In the genomic region with DNA sequence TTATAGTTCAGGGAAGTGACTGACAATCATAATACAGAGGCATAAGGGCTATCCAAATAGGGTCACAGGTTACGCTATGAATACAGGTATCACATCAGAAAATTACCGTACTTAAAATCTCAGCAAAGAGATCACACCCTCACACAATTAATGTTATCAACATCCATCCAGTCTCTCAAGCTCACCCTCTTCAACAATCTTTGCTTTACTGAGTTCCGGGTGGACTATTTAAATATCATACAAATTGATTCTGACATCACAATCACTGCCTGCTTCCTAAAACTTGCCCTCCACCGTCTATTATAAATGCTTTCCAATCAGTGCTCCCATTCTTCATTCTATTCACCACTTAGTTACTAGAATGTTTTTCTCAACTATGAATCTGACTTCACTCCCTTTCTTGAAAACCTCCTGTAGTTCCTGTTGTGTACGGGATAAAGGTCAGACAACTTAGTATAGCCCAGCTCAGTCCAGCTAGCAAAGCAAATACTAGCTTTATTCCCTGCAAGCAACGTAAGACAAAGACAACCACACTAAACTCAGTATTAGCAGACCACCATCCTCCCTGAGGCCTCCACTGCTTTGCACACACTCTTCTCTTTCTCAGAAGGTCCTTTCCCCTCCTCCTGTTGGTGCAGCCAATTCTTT, we compare ENCODE assay signal across 1 cellular context.
TF ChIP-seq lines count a peak whose summit lies in the region.

No MANE protein-coding gene starts in this region.

TF ChIP-seq in K562, 482 proteins besides CTCF, POLR2A, EP300 and RAD21 (continued from another document):
- TF ChIP-seq, protein P1, sequence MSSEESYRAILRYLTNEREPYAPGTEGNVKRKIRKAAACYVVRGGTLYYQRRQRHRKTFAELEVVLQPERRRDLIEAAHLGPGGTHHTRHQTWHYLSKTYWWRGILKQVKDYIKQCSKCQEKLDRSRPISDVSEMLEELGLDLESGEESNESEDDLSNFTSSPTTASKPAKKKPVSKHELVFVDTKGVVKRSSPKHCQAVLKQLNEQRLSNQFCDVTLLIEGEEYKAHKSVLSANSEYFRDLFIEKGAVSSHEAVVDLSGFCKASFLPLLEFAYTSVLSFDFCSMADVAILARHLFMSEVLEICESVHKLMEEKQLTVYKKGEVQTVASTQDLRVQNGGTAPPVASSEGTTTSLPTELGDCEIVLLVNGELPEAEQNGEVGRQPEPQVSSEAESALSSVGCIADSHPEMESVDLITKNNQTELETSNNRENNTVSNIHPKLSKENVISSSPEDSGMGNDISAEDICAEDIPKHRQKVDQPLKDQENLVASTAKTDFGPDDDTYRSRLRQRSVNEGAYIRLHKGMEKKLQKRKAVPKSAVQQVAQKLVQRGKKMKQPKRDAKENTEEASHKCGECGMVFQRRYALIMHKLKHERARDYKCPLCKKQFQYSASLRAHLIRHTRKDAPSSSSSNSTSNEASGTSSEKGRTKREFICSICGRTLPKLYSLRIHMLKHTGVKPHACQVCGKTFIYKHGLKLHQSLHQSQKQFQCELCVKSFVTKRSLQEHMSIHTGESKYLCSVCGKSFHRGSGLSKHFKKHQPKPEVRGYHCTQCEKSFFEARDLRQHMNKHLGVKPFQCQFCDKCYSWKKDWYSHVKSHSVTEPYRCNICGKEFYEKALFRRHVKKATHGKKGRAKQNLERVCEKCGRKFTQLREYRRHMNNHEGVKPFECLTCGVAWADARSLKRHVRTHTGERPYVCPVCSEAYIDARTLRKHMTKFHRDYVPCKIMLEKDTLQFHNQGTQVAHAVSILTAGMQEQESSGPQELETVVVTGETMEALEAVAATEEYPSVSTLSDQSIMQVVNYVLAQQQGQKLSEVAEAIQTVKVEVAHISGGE (CRISPR knock-in tag; IDR thresholded peaks at IDR 0.05): no peak
- TF ChIP-seq PATZ1 (CRISPR knock-in tag; IDR thresholded peaks at IDR 0.05; ENCODE audit: borderline replicate concordance): no peak
- no peak for TF ChIP-seq ATF1 (CRISPR knock-in tag; IDR thresholded peaks at IDR 0.05)
- TF ChIP-seq ATF1 (tag; IDR thresholded peaks at IDR 0.05): 0 out of 2 replicates have a peak, but pooled peaks have one; percentile 8
- no peak for TF ChIP-seq HMGXB4 (CRISPR knock-in tag; IDR thresholded peaks at IDR 0.05)
- TF ChIP-seq, protein P2, sequence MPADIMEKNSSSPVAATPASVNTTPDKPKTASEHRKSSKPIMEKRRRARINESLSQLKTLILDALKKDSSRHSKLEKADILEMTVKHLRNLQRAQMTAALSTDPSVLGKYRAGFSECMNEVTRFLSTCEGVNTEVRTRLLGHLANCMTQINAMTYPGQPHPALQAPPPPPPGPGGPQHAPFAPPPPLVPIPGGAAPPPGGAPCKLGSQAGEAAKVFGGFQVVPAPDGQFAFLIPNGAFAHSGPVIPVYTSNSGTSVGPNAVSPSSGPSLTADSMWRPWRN (IDR thresholded peaks at IDR 0.05; ENCODE audit: low read depth): no peak
- TF ChIP-seq IFI16 (CRISPR knock-in tag; IDR thresholded peaks at IDR 0.05): no peak
- TF ChIP-seq FOXA3 (CRISPR knock-in tag; conservative IDR thresholded peaks at IDR 0.05 in 1 of 2, IDR thresholded peaks at IDR 0.05 in 1 of 2): no peak
- no peak for TF ChIP-seq CBX5 (IDR thresholded peaks at IDR 0.05; ENCODE audit: borderline replicate concordance, low read depth)
- peak; percentile 84 to 91 for TF ChIP-seq KDM1A (IDR thresholded peaks at IDR 0.05)
- no peak for TF ChIP-seq RBFOX2 (IDR thresholded peaks at IDR 0.05; ENCODE audit: low read depth, low read length)
- 0 out of 2 replicates have a peak, but pooled peaks have one; percentile 24 for TF ChIP-seq ZNF644 (tag; IDR thresholded peaks at IDR 0.05; ENCODE audit: low read depth)
- no peak for TF ChIP-seq ZNF217 (CRISPR knock-in tag; IDR thresholded peaks at IDR 0.05)
- TF ChIP-seq ZNF12 (CRISPR knock-in tag; IDR thresholded peaks at IDR 0.05): no peak
- no peak for TF ChIP-seq YBX1 (IDR thresholded peaks at IDR 0.05)
- TF ChIP-seq ZNF134 (CRISPR knock-in tag; conservative IDR thresholded peaks at IDR 0.05): no peak
- no peak for TF ChIP-seq PHB (CRISPR knock-in tag; IDR thresholded peaks at IDR 0.05)
- TF ChIP-seq MTA1 (IDR thresholded peaks at IDR 0.05; ENCODE audit: borderline replicate concordance): no peak
- TF ChIP-seq SRSF1 (IDR thresholded peaks at IDR 0.05; ENCODE audit: low read depth, low read length): no peak
- TF ChIP-seq CEBPG (CRISPR knock-in tag; IDR thresholded peaks at IDR 0.05): no peak
- TF ChIP-seq CEBPG (tag; conservative IDR thresholded peaks at IDR 0.05 in 1 of 2, IDR thresholded peaks at IDR 0.05 in 1 of 2): 0 out of 4 replicates have a peak, but pooled peaks of 1 of the 2 experiments have one; percentile 2
- TF ChIP-seq, protein P3, sequence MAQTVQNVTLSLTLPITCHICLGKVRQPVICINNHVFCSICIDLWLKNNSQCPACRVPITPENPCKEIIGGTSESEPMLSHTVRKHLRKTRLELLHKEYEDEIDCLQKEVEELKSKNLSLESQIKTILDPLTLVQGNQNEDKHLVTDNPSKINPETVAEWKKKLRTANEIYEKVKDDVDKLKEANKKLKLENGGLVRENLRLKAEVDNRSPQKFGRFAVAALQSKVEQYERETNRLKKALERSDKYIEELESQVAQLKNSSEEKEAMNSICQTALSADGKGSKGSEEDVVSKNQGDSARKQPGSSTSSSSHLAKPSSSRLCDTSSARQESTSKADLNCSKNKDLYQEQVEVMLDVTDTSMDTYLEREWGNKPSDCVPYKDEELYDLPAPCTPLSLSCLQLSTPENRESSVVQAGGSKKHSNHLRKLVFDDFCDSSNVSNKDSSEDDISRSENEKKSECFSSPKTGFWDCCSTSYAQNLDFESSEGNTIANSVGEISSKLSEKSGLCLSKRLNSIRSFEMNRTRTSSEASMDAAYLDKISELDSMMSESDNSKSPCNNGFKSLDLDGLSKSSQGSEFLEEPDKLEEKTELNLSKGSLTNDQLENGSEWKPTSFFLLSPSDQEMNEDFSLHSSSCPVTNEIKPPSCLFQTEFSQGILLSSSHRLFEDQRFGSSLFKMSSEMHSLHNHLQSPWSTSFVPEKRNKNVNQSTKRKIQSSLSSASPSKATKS (CRISPR knock-in tag; IDR thresholded peaks at IDR 0.05): no peak
- peak; percentile 41; the same call in 1 of the 2 replicates for TF ChIP-seq CBFA2T2 (conservative IDR thresholded peaks at IDR 0.05)
- no peak for TF ChIP-seq ZNF354B (CRISPR knock-in tag; IDR thresholded peaks at IDR 0.05)
- TF ChIP-seq SOX6 (IDR thresholded peaks at IDR 0.05): no peak
- TF ChIP-seq MIER1 (IDR thresholded peaks at IDR 0.05; ENCODE audit: low read depth): no peak
- TF ChIP-seq TEAD4 (IDR thresholded peaks at IDR 0.05; ENCODE audit: low read length): peak; percentile 26; the same call in 1 of the 2 replicates
- TF ChIP-seq TEAD4 (CRISPR knock-in tag; IDR thresholded peaks at IDR 0.05; ENCODE audit: borderline replicate concordance): no peak
- TF ChIP-seq, protein P4, sequence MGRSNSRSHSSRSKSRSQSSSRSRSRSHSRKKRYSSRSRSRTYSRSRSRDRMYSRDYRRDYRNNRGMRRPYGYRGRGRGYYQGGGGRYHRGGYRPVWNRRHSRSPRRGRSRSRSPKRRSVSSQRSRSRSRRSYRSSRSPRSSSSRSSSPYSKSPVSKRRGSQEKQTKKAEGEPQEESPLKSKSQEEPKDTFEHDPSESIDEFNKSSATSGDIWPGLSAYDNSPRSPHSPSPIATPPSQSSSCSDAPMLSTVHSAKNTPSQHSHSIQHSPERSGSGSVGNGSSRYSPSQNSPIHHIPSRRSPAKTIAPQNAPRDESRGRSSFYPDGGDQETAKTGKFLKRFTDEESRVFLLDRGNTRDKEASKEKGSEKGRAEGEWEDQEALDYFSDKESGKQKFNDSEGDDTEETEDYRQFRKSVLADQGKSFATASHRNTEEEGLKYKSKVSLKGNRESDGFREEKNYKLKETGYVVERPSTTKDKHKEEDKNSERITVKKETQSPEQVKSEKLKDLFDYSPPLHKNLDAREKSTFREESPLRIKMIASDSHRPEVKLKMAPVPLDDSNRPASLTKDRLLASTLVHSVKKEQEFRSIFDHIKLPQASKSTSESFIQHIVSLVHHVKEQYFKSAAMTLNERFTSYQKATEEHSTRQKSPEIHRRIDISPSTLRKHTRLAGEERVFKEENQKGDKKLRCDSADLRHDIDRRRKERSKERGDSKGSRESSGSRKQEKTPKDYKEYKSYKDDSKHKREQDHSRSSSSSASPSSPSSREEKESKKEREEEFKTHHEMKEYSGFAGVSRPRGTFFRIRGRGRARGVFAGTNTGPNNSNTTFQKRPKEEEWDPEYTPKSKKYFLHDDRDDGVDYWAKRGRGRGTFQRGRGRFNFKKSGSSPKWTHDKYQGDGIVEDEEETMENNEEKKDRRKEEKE (IDR thresholded peaks at IDR 0.05; ENCODE audit: borderline replicate concordance in 1 of 2, control insufficient read depth in 1 of 2, low read depth in 2 of 2, low read length in 1 of 2): no peak
- TF ChIP-seq CBFA2T3 (IDR thresholded peaks at IDR 0.05): peak; percentile 73
- no peak for TF ChIP-seq NR2C2 (CRISPR knock-in tag; IDR thresholded peaks at IDR 0.05)
- TF ChIP-seq NR2C2 (tag; IDR thresholded peaks at IDR 0.05): peak; percentile 60
- no peak for TF ChIP-seq CBX2 (IDR thresholded peaks at IDR 0.05; ENCODE audit: insufficient read depth, low read length, poor library complexity, severe bottlenecking)
- TF ChIP-seq PKNOX1 (IDR thresholded peaks at IDR 0.05): peak; percentile 59
- TF ChIP-seq NR0B1 (IDR thresholded peaks at IDR 0.05; ENCODE audit: partially characterized antibody): no peak
TF ChIP-seq in K562: peak in this region for 13.
